ENCODE assay signal across 9 cellular contexts in the genomic region with DNA sequence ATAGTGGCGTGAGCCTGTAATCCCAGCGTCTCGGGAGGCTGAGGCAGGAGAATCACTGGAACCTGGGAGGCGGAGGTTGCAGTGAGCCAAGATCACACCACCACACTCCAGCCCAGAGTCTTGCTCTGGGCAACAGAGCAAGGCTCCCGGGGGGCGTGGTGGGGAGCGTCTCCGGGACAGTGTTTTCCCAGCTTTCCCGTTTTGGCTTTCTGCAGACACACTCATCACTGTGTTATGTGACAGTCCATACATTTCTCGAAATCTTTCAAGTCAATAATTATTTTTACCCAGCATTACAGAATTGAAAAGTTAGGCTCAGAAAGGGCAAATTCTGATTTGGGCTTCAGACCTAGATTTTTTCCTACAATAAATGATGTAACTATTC. TPM values are rescaled to one million over a fixed set of nuclear protein-coding genes. Genes with fewer than 3 reads are reported as not detected.
DNase-seq lines count a peak whose midpoint lies in the region; ATAC-seq, FAIRE-seq and TF ChIP-seq lines count a peak whose summit lies in the region.
"Had no signal": no experiment of that assay in that cellular context is flagged by ENCODE, and none has a peak within 500 bp of the region (broad histone marks: within the 10 kb centered on the region; RNA-seq: fewer than 3 reads in every experiment).

No MANE protein-coding gene starts in this region.

- peak overlapping the region; percentile 73 for H3K27ac ChIP-seq in A673 (ENCODE audit: low read depth, low read length, poor library complexity, severe bottlenecking)
- H3K27ac ChIP-seq in HUES6 (ENCODE audit: low read depth, low read length) = no peak overlapping the region
- peak overlapping the region; percentile 62 for H3K27ac ChIP-seq in muscle layer of colon (ENCODE audit: low read depth, low read length)

- H3K4me1 ChIP-seq in A673 (ENCODE audit: insufficient read depth, low read length, poor library complexity, severe bottlenecking) (peaks cover 15% of the 10 kb centered on the region), HUES6 (ENCODE audit: control insufficient read depth, insufficient read depth, low read length) (peaks cover 3% of the 10 kb centered on the region), muscle layer of colon (ENCODE audit: insufficient read depth, low read length) (peaks cover 7% of the 10 kb centered on the region)

- ATAC-seq in GM21576 (IDR thresholded peaks at IDR 0.05; ENCODE audit: unreplicated experiment) = no peak

- no peak for FAIRE-seq in GM12892 (lab: Jason Lieb, UNC)

- no peaks in the 10 kb centered on the region for H3K27me3 ChIP-seq in A673 (replicated peaks; ENCODE audit: insufficient read depth, low read depth, low read length, poor library complexity)
- peaks cover 49% of the 10 kb centered on the region for H3K27me3 ChIP-seq in HUES6 (ENCODE audit: control insufficient read depth, insufficient read depth, low read length)
- no peaks in the 10 kb centered on the region for H3K27me3 ChIP-seq in muscle layer of colon (ENCODE audit: control insufficient read depth in 1 of 2, insufficient read depth in 2 of 2, low read length in 2 of 2)

- TF ChIP-seq POLR2A in GM12892 (IDR thresholded peaks at IDR 0.05; ENCODE audit: low read depth, low read length) = no peak

- H3K4me3 ChIP-seq in A673 (ENCODE audit: low read depth, low read length, poor library complexity, severe bottlenecking) (peak overlapping the region; percentile 53), HUES6 (ENCODE audit: low read depth, low read length) (peak overlapping the region; percentile 47), choroid plexus epithelial cell (ENCODE audit: low read depth, low read length) (peak overlapping the region; percentile 63), muscle layer of colon (ENCODE audit: low read depth in 1 of 2, low read length in 2 of 2) (peak overlapping the region in 1 of 2 donors; percentile 77)

- no peaks in the 10 kb centered on the region for H3K9me3 ChIP-seq in A673 (ENCODE audit: low read depth, low read length, poor library complexity, severe bottlenecking)
- H3K9me3 ChIP-seq in HUES6 (ENCODE audit: control insufficient read depth, insufficient read depth, low read depth, low read length) = peaks cover 8% of the 10 kb centered on the region
- H3K9me3 ChIP-seq in muscle layer of colon (ENCODE audit: low read length) = no peaks in the 10 kb centered on the region

- no TSS peak for BruUV-seq in A673 (replicated peaks; lab: Mats Ljungman, UMichigan)

- TF ChIP-seq CTCF in A673 (conservative IDR thresholded peaks at IDR 0.05; ENCODE audit: low read depth, low read length) (no peak), choroid plexus epithelial cell (conservative IDR thresholded peaks at IDR 0.05; ENCODE audit: low read depth, low read length) (no peak)

- no peak overlapping the region for H3K9ac ChIP-seq in HUES6 (ENCODE audit: low read length)
- H3K9ac ChIP-seq in muscle layer of colon (ENCODE audit: low read length) = peak overlapping the region; percentile 73

- POLR2A ChIA-PET in A673 (lab: Charles Lee; ENCODE audit: low non-redundant PET) = no interaction called here

- intact Hi-C loops in A673 (cut with micrococcal nuclease; ENCODE audit: unreplicated experiment) = no loop called here

- H3K36me3 ChIP-seq in A673 (ENCODE audit: insufficient read depth, low read length, poor library complexity, severe bottlenecking) = no peaks in the 10 kb centered on the region
- H3K36me3 ChIP-seq in HUES6 (ENCODE audit: control insufficient read depth, insufficient read depth, low read length) = no peaks in the 10 kb centered on the region
- H3K36me3 ChIP-seq in muscle layer of colon (ENCODE audit: insufficient read depth, low read length) = no peaks in the 10 kb centered on the region

- CTCF ChIA-PET in A673 (lab: Charles Lee) = no interaction called here

- DNase-seq in A673 (ENCODE audit: low spot score) (no peak), choroid plexus epithelial cell (ENCODE audit: low read depth) (no peak), HT-29 (ENCODE audit: low spot score) (no peak), SHP77 treated with DMSO at 0.1 percent for 48 hours (lab: John Stamatoyannopoulos, UW) (no peak), GM12892 (ENCODE audit: insufficient read length) (no peak)
- DNase-seq: NCI-H226 had no signal

RNA-seq across cellular contexts. Expression of a gene that starts 31.7 kb away (rescaled TPM):
- 196 and 211 TPM in 2 replicates for total RNA-seq in A673 (2021)
- total RNA-seq in HT-29 (2014; rRNA removed; shearing (Covaris generic)) = 50.1 and 61.5 TPM in 2 replicates
- 678 TPM for polyA plus RNA-seq in GM12892 (2012; ENCODE audit: missing spikeins)

RNA-seq across cellular contexts. Expression of a gene that starts 44.5 kb away (rescaled TPM):
- 4,586 and 4,701 TPM in 2 replicates for total RNA-seq in A673 (2021)
- 1,827 and 2,040 TPM in 2 replicates for total RNA-seq in HT-29 (2014; rRNA removed; shearing (Covaris generic))
- polyA plus RNA-seq in GM12892 (2012; ENCODE audit: missing spikeins) = 5,443 TPM
